In genomic region chr11:89452780-89453179, GRCh38 we compare ENCODE assay signal across 1 cellular context.
TF ChIP-seq lines count a peak whose summit lies in the region.

No MANE protein-coding gene starts in this region.

TF ChIP-seq in GM23338, 12 proteins besides CTCF, POLR2A, EP300 and RAD21 (continued from another document):
- TF ChIP-seq, protein P1, sequence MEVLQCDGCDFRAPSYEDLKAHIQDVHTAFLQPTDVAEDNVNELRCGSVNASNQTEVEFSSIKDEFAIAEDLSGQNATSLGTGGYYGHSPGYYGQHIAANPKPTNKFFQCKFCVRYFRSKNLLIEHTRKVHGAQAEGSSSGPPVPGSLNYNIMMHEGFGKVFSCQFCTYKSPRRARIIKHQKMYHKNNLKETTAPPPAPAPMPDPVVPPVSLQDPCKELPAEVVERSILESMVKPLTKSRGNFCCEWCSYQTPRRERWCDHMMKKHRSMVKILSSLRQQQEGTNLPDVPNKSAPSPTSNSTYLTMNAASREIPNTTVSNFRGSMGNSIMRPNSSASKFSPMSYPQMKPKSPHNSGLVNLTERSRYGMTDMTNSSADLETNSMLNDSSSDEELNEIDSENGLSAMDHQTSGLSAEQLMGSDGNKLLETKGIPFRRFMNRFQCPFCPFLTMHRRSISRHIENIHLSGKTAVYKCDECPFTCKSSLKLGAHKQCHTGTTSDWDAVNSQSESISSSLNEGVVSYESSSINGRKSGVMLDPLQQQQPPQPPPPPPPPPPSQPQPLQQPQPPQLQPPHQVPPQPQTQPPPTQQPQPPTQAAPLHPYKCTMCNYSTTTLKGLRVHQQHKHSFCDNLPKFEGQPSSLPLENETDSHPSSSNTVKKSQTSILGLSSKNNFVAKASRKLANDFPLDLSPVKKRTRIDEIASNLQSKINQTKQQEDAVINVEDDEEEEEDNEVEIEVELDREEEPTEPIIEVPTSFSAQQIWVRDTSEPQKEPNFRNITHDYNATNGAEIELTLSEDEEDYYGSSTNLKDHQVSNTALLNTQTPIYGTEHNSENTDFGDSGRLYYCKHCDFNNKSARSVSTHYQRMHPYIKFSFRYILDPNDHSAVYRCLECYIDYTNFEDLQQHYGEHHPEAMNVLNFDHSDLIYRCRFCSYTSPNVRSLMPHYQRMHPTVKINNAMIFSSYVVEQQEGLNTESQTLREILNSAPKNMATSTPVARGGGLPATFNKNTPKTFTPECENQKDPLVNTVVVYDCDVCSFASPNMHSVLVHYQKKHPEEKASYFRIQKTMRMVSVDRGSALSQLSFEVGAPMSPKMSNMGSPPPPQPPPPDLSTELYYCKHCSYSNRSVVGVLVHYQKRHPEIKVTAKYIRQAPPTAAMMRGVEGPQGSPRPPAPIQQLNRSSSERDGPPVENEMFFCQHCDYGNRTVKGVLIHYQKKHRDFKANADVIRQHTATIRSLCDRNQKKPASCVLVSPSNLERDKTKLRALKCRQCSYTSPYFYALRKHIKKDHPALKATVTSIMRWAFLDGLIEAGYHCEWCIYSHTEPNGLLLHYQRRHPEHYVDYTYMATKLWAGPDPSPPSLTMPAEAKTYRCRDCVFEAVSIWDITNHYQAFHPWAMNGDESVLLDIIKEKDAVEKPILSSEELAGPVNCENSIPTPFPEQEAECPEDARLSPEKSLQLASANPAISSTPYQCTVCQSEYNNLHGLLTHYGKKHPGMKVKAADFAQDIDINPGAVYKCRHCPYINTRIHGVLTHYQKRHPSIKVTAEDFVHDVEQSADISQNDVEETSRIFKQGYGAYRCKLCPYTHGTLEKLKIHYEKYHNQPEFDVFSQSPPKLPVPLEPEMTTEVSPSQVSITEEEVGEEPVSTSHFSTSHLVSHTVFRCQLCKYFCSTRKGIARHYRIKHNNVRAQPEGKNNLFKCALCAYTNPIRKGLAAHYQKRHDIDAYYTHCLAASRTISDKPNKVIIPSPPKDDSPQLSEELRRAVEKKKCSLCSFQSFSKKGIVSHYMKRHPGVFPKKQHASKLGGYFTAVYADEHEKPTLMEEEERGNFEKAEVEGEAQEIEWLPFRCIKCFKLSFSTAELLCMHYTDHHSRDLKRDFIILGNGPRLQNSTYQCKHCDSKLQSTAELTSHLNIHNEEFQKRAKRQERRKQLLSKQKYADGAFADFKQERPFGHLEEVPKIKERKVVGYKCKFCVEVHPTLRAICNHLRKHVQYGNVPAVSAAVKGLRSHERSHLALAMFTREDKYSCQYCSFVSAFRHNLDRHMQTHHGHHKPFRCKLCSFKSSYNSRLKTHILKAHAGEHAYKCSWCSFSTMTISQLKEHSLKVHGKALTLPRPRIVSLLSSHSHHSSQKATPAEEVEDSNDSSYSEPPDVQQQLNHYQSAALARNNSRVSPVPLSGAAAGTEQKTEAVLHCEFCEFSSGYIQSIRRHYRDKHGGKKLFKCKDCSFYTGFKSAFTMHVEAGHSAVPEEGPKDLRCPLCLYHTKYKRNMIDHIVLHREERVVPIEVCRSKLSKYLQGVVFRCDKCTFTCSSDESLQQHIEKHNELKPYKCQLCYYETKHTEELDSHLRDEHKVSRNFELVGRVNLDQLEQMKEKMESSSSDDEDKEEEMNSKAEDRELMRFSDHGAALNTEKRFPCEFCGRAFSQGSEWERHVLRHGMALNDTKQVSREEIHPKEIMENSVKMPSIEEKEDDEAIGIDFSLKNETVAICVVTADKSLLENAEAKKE (CRISPR knock-in tag; IDR thresholded peaks at IDR 0.05) = no peak
- TF ChIP-seq REST (IDR thresholded peaks at IDR 0.05; ENCODE audit: unreplicated experiment) (no peak), ZNF331 (CRISPR knock-in tag; IDR thresholded peaks at IDR 0.05; ENCODE audit: low read depth) (no peak), EZH2phosphoT487 (IDR thresholded peaks at IDR 0.05; ENCODE audit: unreplicated experiment) (no peak), ETS1 (IDR thresholded peaks at IDR 0.05) (no peak), JUNB (IDR thresholded peaks at IDR 0.05; ENCODE audit: unreplicated experiment) (no peak), STAT1 (IDR thresholded peaks at IDR 0.05; ENCODE audit: unreplicated experiment) (no peak), EZH2 (IDR thresholded peaks at IDR 0.05; ENCODE audit: low read depth, unreplicated experiment) (no peak)
